ENCODE assay signal across 1 cellular context in genomic region chr1:227335587-227336020, GRCh38.
TF ChIP-seq lines count a peak whose summit lies in the region.

No MANE protein-coding gene starts in this region.

TF ChIP-seq in K562, 482 proteins besides CTCF, POLR2A, EP300 and RAD21 (continued from another document):
- TF ChIP-seq ZNF518B (CRISPR knock-in tag; IDR thresholded peaks at IDR 0.05) (no peak), SAP30 (IDR thresholded peaks at IDR 0.05; ENCODE audit: borderline replicate concordance, insufficient read depth, low read depth, low read length, poor library complexity, severe bottlenecking) (no peak), TAL1 (IDR thresholded peaks at IDR 0.05) (no peak), TFE3 (CRISPR knock-in tag; IDR thresholded peaks at IDR 0.05) (no peak), ELK3 (CRISPR knock-in tag; IDR thresholded peaks at IDR 0.05) (no peak), TRIM28 (IDR thresholded peaks at IDR 0.05) (no peak)
TF ChIP-seq in K562: peak in this region for 55.
